In genomic region chr4:34824515-34824914, GRCh38 we compare ENCODE assay signal across 34 cellular contexts.
"Had no signal": no experiment of that assay in that cellular context is flagged by ENCODE, and none has a peak within 500 bp of the region (broad histone marks: within the 10 kb centered on the region; RNA-seq: fewer than 3 reads in every experiment).

No MANE protein-coding gene starts in this region.

- H3K9me3 ChIP-seq: MG63 had no signal

- H3K4me3 ChIP-seq: MG63 had no signal

- H3K4me2 ChIP-seq: KMS-11 had no signal

- DNase-seq: Karpas-422, Kasumi-1, MG63, MM.1S, MV-4-11, NCI-H1048, NCI-H1092, NCI-H1092 treated with DMSO at 0.1 percent for 48 hours, NCI-H1105, NCI-H1105 treated with DMSO at 0.1 percent for 48 hours, NCI-H1417, NCI-H1417 treated with DMSO at 0.1 percent for 48 hours, NCI-H1436, NCI-H1436 treated with DMSO at 0.1 percent for 48 hours, NCI-H146, NCI-H1694, NCI-H1694 treated with DMSO at 0.1 percent for 48 hours, NCI-H187, NCI-H187 treated with DMSO at 0.1 percent for 48 hours, NCI-H1930, NCI-H2029, NCI-H2029 treated with DMSO at 0.1 percent for 48 hours, NCI-H2081, NCI-H2081 treated with DMSO at 0.1 percent for 48 hours, NCI-H2107, NCI-H2171, NCI-H2171 treated with DMSO at 0.1 percent for 48 hours, NCI-H2227 treated with DMSO at 0.1 percent for 48 hours, NCI-H226, NCI-H345, NCI-H446, NCI-H446 treated with DMSO at 0.1 percent for 48 hours, NCI-H510A had no signal

- H3K9ac ChIP-seq: KMS-11 had no signal

- H3K36me3 ChIP-seq: MG63 had no signal

- H3K27ac ChIP-seq: KMS-11 had no signal

- H3K27me3 ChIP-seq: MG63 had no signal
